In genomic region chr10:63573068-63573697, GRCh38 we compare ENCODE assay signal across 8 cellular contexts. TPM values are rescaled to one million over a fixed set of nuclear protein-coding genes. Genes with fewer than 3 reads are reported as not detected.
DNase-seq lines count a peak whose midpoint lies in the region; ATAC-seq and TF ChIP-seq lines count a peak whose summit lies in the region.

No MANE protein-coding gene starts in this region.

- DNase-seq in BJ (ENCODE audit: low read depth) (peak; percentile 44), astrocyte of the hippocampus (ENCODE audit: low read depth, low spot score) (peak; percentile 63), left colon (no peak), uterus (no peak), HPDE6-E6E7 (ENCODE audit: extremely low spot score) (no peak)

- H3K27ac ChIP-seq in HUES6 (ENCODE audit: low read depth, low read length) (peak overlapping the region; percentile 85), uterus (peak overlapping the region; percentile 63 to 80)

- intact Hi-C loops in left colon (cut with DNase I, micrococcal nuclease) = no loop called here
- intact Hi-C loops in uterus (cut with DNase I; ENCODE audit: low total_unique reads) = no loop called here

- peak overlapping the region; percentile 36 for H3K9ac ChIP-seq in HUES6 (ENCODE audit: low read length)

- CTCF ChIA-PET in BJ (lab: Yijun Ruan, JAX) = interaction anchor here (0.9 kb wide), 2 partner anchors 13 to 147 kb away, joined by 3 read pairs; no protein-coding TSS in a partner anchor

- H3K4me3 ChIP-seq in BJ (ENCODE audit: low read depth, low read length) = no peak overlapping the region
- no peak overlapping the region for H3K4me3 ChIP-seq in HUES6 (ENCODE audit: low read depth, low read length)
- H3K4me3 ChIP-seq in uterus = no peak overlapping the region

- POLR2A ChIA-PET in BJ (lab: Charles Lee) = no interaction called here

- no peaks in the 10 kb centered on the region for H3K9me3 ChIP-seq in HUES6 (ENCODE audit: control insufficient read depth, insufficient read depth, low read depth, low read length)
- no peaks in the 10 kb centered on the region for H3K9me3 ChIP-seq in uterus

- H3K27me3 ChIP-seq in BJ (ENCODE audit: control insufficient read depth, insufficient read depth, low read length) (no peaks in the 10 kb centered on the region), HUES6 (ENCODE audit: control insufficient read depth, insufficient read depth, low read length) (no peaks in the 10 kb centered on the region), uterus (no peaks in the 10 kb centered on the region)

- TF ChIP-seq CTCF in BJ (IDR thresholded peaks at IDR 0.05; ENCODE audit: insufficient read depth, low read depth, low read length) (no peak), uterus (IDR thresholded peaks at IDR 0.05) (no peak)

- no peak for TF ChIP-seq POLR2A in uterus (IDR thresholded peaks at IDR 0.05)

- ATAC-seq in left colon (peak; percentile 44), GM21528 (IDR thresholded peaks at IDR 0.05; ENCODE audit: low FRiP score, unreplicated experiment) (no peak), HG02623 (IDR thresholded peaks at IDR 0.05; ENCODE audit: unreplicated experiment) (no peak)

- no peaks in the 10 kb centered on the region for H3K36me3 ChIP-seq in BJ (ENCODE audit: control insufficient read depth, insufficient read depth, low read length)
- peaks cover 15% of the 10 kb centered on the region for H3K36me3 ChIP-seq in HUES6 (ENCODE audit: control insufficient read depth, insufficient read depth, low read length)
- no peaks in the 10 kb centered on the region for H3K36me3 ChIP-seq in uterus

- H3K4me1 ChIP-seq in HUES6 (ENCODE audit: control insufficient read depth, insufficient read depth, low read length) = peaks cover 24% of the 10 kb centered on the region
- peaks cover 0 to 5% of the 10 kb centered on the region in 2 donors for H3K4me1 ChIP-seq in uterus

RNA-seq across cellular contexts. Expression of gene REEP3, which starts 52.0 kb away (rescaled TPM):
- polyA plus RNA-seq in BJ (2011; rRNA removed) = 8.3 and 18.9 TPM in 2 replicates
- 10.0 and 11.7 TPM in 2 replicates for polyA minus RNA-seq in BJ (2011; rRNA and poly(A)+ RNA removed)
- total RNA-seq in left colon (10 to 100 TPM; 44.8 to 56.4 TPM), uterus (10 to 100 TPM; 43.0 to 66.5 (median 58.2) TPM)

Comparison
In these comparisons a context has a peak if more than half of its experiments do, and no peak if none do; other contexts are left out.
1. DNase-seq: peak in BJ (single experiment) and astrocyte of the hippocampus (single experiment); none in left colon (0 of 2), uterus (0 of 2) and HPDE6-E6E7 (single experiment).